Comparison of ENCODE assay signal across 8 cellular contexts in genomic region chr6:36979343-36979742, GRCh38. TPM values are rescaled to one million over a fixed set of nuclear protein-coding genes. Genes with fewer than 3 reads are reported as not detected.
A peak's percentile ranks its signal among the peaks of the same experiment; 100 is the strongest.
DNase-seq lines count a peak whose midpoint lies in the region; ATAC-seq, FAIRE-seq and TF ChIP-seq lines count a peak whose summit lies in the region.

No MANE protein-coding gene starts in this region.

- H3K9me3 Mint-ChIP-seq in astrocyte (ENCODE audit: unreplicated experiment): no peaks in the 10 kb centered on the region

- H3K27me3 Mint-ChIP-seq in astrocyte (ENCODE audit: low read depth, unreplicated experiment): no peaks in the 10 kb centered on the region

- H3K27me3 ChIP-seq in astrocyte (ENCODE audit: insufficient read depth, low read length) (no peaks in the 10 kb centered on the region), thyroid gland (no peaks in the 10 kb centered on the region)

- peaks cover 13% of the 10 kb centered on the region for H3K36me3 Mint-ChIP-seq in astrocyte (ENCODE audit: low read depth, unreplicated experiment)

- DNase-seq in DMS79 treated with DMSO at 0.1 percent for 48 hours (lab: John Stamatoyannopoulos, UW) (peak; percentile 56), NCI-H128 (lab: John Stamatoyannopoulos, UW; ENCODE audit: unreplicated experiment) (peak; percentile 38), astrocyte (ENCODE audit: low read depth) (peak; percentile 25), kidney glomerular epithelial cell (lab: John Stamatoyannopoulos, UW) (peak; percentile 18), thyroid gland (peak; percentile 65 to 69)
- DNase-seq in stimulated activated CD4-positive, alpha-beta T cell treated with anti-CD3 and anti-CD28 coated beads, Interleukin-15, amount 100 ng/mL, for 24 hours: no peak

- no peak for FAIRE-seq in astrocyte (lab: Jason Lieb, UNC)

- H2AFZ ChIP-seq in astrocyte (ENCODE audit: low read depth, low read length): no peak overlapping the region

- H3K9me3 ChIP-seq in astrocyte (ENCODE audit: insufficient read depth, low read depth, low read length) (no peaks in the 10 kb centered on the region), thyroid gland (no peaks in the 10 kb centered on the region)

- H3K79me2 ChIP-seq in astrocyte (ENCODE audit: insufficient read depth, low read length): peaks cover 76% of the 10 kb centered on the region

- intact Hi-C loops in thyroid gland (cut with DNase I): loop anchor here (5.0 kb wide), 1 partner anchor 33 kb away; no protein-coding TSS in a partner anchor

- TF ChIP-seq CTCF in astrocyte (IDR thresholded peaks at IDR 0.05; ENCODE audit: insufficient read depth, low read depth, low read length) (peak; percentile 42), thyroid gland (IDR thresholded peaks at IDR 0.05) (peak in 4 of 6 experiments; percentile 42 to 78 (median 68))

- H4K20me1 ChIP-seq in astrocyte (ENCODE audit: insufficient read depth, low read length): peaks cover 100% of the 10 kb centered on the region

- H3K27ac ChIP-seq in astrocyte (ENCODE audit: low read depth, low read length) (no peak overlapping the region), thyroid gland (peak overlapping the region in 2 of 3 donors; percentile 67 to 83)

- ATAC-seq in HG03439 (IDR thresholded peaks at IDR 0.05; ENCODE audit: unreplicated experiment) (no peak), HG02885 (IDR thresholded peaks at IDR 0.05; ENCODE audit: poor library complexity, unreplicated experiment) (no peak)

- TF ChIP-seq POLR2A in thyroid gland (IDR thresholded peaks at IDR 0.05): no peak

- H3K4me1 Mint-ChIP-seq in astrocyte (ENCODE audit: low read depth, unreplicated experiment): peaks cover 27% of the 10 kb centered on the region

- 37 to 42% methylated on average over 4 of the region's 4 CpGs for WGBS in thyroid gland, 2 donors

- H3K36me3 ChIP-seq in astrocyte (ENCODE audit: insufficient read depth, low read length): peaks cover 47% of the 10 kb centered on the region
- peaks cover 38 to 41% of the 10 kb centered on the region in 2 donors for H3K36me3 ChIP-seq in thyroid gland

- H3K4me2 ChIP-seq in astrocyte (ENCODE audit: low read length): no peak overlapping the region

- no peak overlapping the region for H3K4me3 ChIP-seq in astrocyte (ENCODE audit: insufficient read depth, low read depth, low read length)
- H3K4me3 ChIP-seq in thyroid gland (replicated peaks in 1 of 3): no peak overlapping the region

- H3K9ac ChIP-seq in astrocyte (ENCODE audit: low read length): peak overlapping the region; percentile 12

- H3K27ac Mint-ChIP-seq in astrocyte (ENCODE audit: unreplicated experiment): no peak overlapping the region

- peak overlapping the region; percentile 57 for H3K4me3 Mint-ChIP-seq in astrocyte (ENCODE audit: unreplicated experiment)

- H3K4me1 ChIP-seq in astrocyte (ENCODE audit: insufficient read depth, low read length) (peaks cover 13% of the 10 kb centered on the region), thyroid gland (peaks cover 43 to 66% of the 10 kb centered on the region in 2 donors)

RNA-seq across cellular contexts. Expression of gene MTCH1, which starts 6.7 kb away (rescaled TPM):
- total RNA-seq in astrocyte (286 and 311 TPM in 2 replicates), thyroid gland (1,000 to 10,000 TPM in 1 of 4 donors, 100 to 1,000 TPM in 3; 571 to 1,096 (median 866) TPM)

RNA-seq across cellular contexts. Expression of gene PI16, which starts 24.8 kb away (rescaled TPM):
- total RNA-seq in astrocyte: not detected in 2 replicates
- 10 to 100 TPM in 2 of 4 donors, 1 to 10 TPM in 2; 5.1 to 22.9 (median 9.1) TPM for total RNA-seq in thyroid gland

RNA-seq across cellular contexts. Expression of gene FGD2, which starts 26.1 kb away (rescaled TPM):
- not detected in 2 replicates for total RNA-seq in astrocyte
- 10 to 100 TPM; 14.9 to 25.8 (median 23.1) TPM for total RNA-seq in thyroid gland

Comparison
In these comparisons a context has a peak if more than half of its experiments do, and no peak if none do; other contexts are left out.
1. RNA of gene FGD2, which starts 26.1 kb away (total RNA-seq): 14.9 to 25.8 TPM in thyroid gland; not detected in astrocyte; every median in the first group is over 10 times any median in the second.